ENCODE assay signal across 1 cellular context in the genomic region with DNA sequence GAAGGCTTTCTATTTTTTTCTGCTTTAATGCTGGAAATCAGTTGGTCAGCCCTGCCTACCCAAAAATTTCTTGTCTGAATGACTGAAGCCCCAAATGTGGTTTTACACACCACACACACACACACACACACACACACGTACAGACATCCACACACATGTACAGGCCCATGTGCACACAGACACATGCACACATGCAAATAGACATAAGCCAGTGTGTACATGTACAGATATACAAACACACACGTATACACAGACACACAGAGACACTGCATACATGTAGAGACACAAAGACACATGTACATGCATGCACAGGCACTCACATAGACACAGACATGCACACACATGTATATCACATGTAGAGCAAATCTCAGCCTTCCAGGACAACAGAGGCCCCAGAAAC.
A peak's percentile ranks its signal among the peaks of the same experiment; 100 is the strongest.
TF ChIP-seq lines count a peak whose summit lies in the region.

No MANE protein-coding gene starts in this region.

TF ChIP-seq in HepG2, 621 proteins besides CTCF, POLR2A, EP300 and RAD21:
- TF ChIP-seq, protein P1, sequence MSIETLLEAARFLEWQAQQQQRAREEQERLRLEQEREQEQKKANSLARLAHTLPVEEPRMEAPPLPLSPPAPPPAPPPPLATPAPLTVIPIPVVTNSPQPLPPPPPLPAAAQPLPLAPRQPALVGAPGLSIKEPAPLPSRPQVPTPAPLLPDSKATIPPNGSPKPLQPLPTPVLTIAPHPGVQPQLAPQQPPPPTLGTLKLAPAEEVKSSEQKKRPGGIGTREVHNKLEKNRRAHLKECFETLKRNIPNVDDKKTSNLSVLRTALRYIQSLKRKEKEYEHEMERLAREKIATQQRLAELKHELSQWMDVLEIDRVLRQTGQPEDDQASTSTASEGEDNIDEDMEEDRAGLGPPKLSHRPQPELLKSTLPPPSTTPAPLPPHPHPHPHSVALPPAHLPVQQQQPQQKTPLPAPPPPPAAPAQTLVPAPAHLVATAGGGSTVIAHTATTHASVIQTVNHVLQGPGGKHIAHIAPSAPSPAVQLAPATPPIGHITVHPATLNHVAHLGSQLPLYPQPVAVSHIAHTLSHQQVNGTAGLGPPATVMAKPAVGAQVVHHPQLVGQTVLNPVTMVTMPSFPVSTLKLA (IDR thresholded peaks at IDR 0.05), result peak; percentile 69
- TF ChIP-seq SP2 (CRISPR knock-in tag; IDR thresholded peaks at IDR 0.05), result no peak
TF ChIP-seq in HepG2: peak in this region for 1.
